ENCODE assay signal across 27 cellular contexts in genomic region chr11:27477243-27477642, GRCh38. TPM values are rescaled to one million over a fixed set of nuclear protein-coding genes. Genes with fewer than 3 reads are reported as not detected.
A peak's percentile ranks its signal among the peaks of the same experiment; 100 is the strongest.
DNase-seq lines count a peak whose midpoint lies in the region; ATAC-seq, FAIRE-seq and TF ChIP-seq lines count a peak whose summit lies in the region.
"Had no signal": no experiment of that assay in that cellular context is flagged by ENCODE, and none has a peak within 500 bp of the region (broad histone marks: within the 10 kb centered on the region; RNA-seq: fewer than 3 reads in every experiment).

No MANE protein-coding gene starts in this region.

- BruUV-seq in HepG2 (replicated peaks; lab: Mats Ljungman, UMichigan) (no TSS peak), K562 (replicated peaks; lab: Mats Ljungman, UMichigan) (no TSS peak)

- no peak overlapping the region for H4K12ac ChIP-seq in trophoblast cell (ENCODE audit: low read depth, low read length)

- CTCF ChIA-PET in HepG2 (lab: Yijun Ruan, JAX; ENCODE audit: low intra/inter-chr PET ratio, low total read pairs), result no interaction called here
- CTCF ChIA-PET in K562 (lab: Yijun Ruan, JAX; ENCODE audit: low intra/inter-chr PET ratio), result no interaction called here

- no peak for TF ChIP-seq POLR2A in HepG2 (IDR thresholded peaks at IDR 0.05; ENCODE audit: insufficient read depth in 1 of 2, low read depth in 2 of 2, low read length in 2 of 2)
- TF ChIP-seq POLR2A in right lobe of liver (IDR thresholded peaks at IDR 0.05), result no peak
- TF ChIP-seq POLR2A in K562 (conservative IDR thresholded peaks at IDR 0.05), result no peak

- H2BK5ac ChIP-seq in trophoblast cell (ENCODE audit: low read depth, low read length, poor library complexity), result no peak overlapping the region

- peaks cover 13% of the 10 kb centered on the region for H3K27me3 Mint-ChIP-seq in T-helper 17 cell
- H3K27me3 Mint-ChIP-seq: CD4-positive, alpha-beta T cell had no signal

- peaks cover 4% of the 10 kb centered on the region for H3K4me1 Mint-ChIP-seq in T-helper 17 cell

- DNase-seq in HepG2 (ENCODE audit: low spot score) (no peak), right lobe of liver (no peak), T-helper 17 cell (no peak), K562 (ENCODE audit: extremely low read depth in 1 of 4, low spot score in 3 of 4) (no peak), trophoblast cell (no peak), HPDE6-E6E7 (ENCODE audit: extremely low spot score) (no peak)
- DNase-seq: 8988T; ACHN; AML-193; BE2C; CD4-positive, alpha-beta T cell; CD8-positive, alpha-beta memory T cell; DMS 273 treated with DMSO at 0.1 percent for 48 hours; DMS79; EL; GDM1; GM23248; H7; HFFc6 had no signal

- H2BK12ac ChIP-seq in trophoblast cell (ENCODE audit: low read length), result no peak overlapping the region

- no peak for TF ChIP-seq EP300 in HepG2 (IDR thresholded peaks at IDR 0.05; ENCODE audit: low read depth in 2 of 2, low read length in 2 of 2)
- no peak for TF ChIP-seq EP300 in HepG2 (CRISPR knock-in tag; IDR thresholded peaks at IDR 0.05; ENCODE audit: borderline replicate concordance)
- TF ChIP-seq EP300 in K562 (IDR thresholded peaks at IDR 0.05; ENCODE audit: low read length), result no peak

- no peak overlapping the region for H3K4ac ChIP-seq in trophoblast cell (ENCODE audit: low read depth, low read length)

- H2AFZ ChIP-seq in HepG2 (ENCODE audit: low read length), result no peak overlapping the region
- no peak overlapping the region for H2AFZ ChIP-seq in K562 (ENCODE audit: low read depth, low read length)
- H2AFZ ChIP-seq in trophoblast cell (ENCODE audit: insufficient read depth, low read length, poor library complexity), result no peak overlapping the region
- H2AFZ ChIP-seq: GM23248 had no signal

- H3K79me2 ChIP-seq in HepG2 (ENCODE audit: insufficient read depth, low read length) (peaks cover 15% of the 10 kb centered on the region), K562 (ENCODE audit: control insufficient read depth, insufficient read depth, low read length) (no peaks in the 10 kb centered on the region), trophoblast cell (ENCODE audit: control insufficient read depth, insufficient read depth, low read length, poor library complexity) (peaks cover 1% of the 10 kb centered on the region)

- H3K18ac ChIP-seq in trophoblast cell (ENCODE audit: low read length), result no peak overlapping the region

- peak overlapping the region; percentile 24 for H3K27ac Mint-ChIP-seq in T-helper 17 cell
- H3K27ac Mint-ChIP-seq: CD14-positive monocyte; CD4-positive, alpha-beta T cell; CD8-positive, alpha-beta memory T cell; HFFc6 had no signal

- H3K4me2 ChIP-seq in HepG2 (ENCODE audit: low read depth, low read length) (no peak overlapping the region), K562 (ENCODE audit: insufficient read depth, low read length) (no peak overlapping the region), trophoblast cell (ENCODE audit: low read length) (no peak overlapping the region)
- H3K4me2 ChIP-seq: A549; BLaER1 treated with 17β-estradiol and CSF1 and Interleukin-3, amounts not matched to agents 10 nM and 100 nM had no signal

- no peak overlapping the region for H3K9ac ChIP-seq in HepG2 (ENCODE audit: insufficient read depth, low read depth, low read length)
- H3K9ac ChIP-seq in K562 (ENCODE audit: insufficient read depth in 1 of 2, low read depth in 2 of 2, low read length in 2 of 2), result no peak overlapping the region
- H3K9ac ChIP-seq in trophoblast cell (ENCODE audit: low read length), result no peak overlapping the region
- H3K9ac ChIP-seq: BLaER1 treated with 17β-estradiol and CSF1 and Interleukin-3, amounts not matched to agents 10 nM and 100 nM; GM23248 had no signal

- no peak overlapping the region for H3K14ac ChIP-seq in trophoblast cell (ENCODE audit: low read length)

- H4K20me1 ChIP-seq in HepG2 (ENCODE audit: insufficient read depth, low read length) (no peaks in the 10 kb centered on the region), K562 (replicated peaks; ENCODE audit: control insufficient read depth, insufficient read depth, low read length) (no peaks in the 10 kb centered on the region)
- H4K20me1 ChIP-seq: BLaER1 treated with 17β-estradiol and CSF1 and Interleukin-3, amounts not matched to agents 10 nM and 100 nM had no signal

- H3K9me3 ChIP-seq in HepG2 (ENCODE audit: low read length) (no peaks in the 10 kb centered on the region), right lobe of liver (no peaks in the 10 kb centered on the region), T-helper 17 cell (ENCODE audit: control insufficient read depth, low read length, poor library complexity, severe bottlenecking) (no peaks in the 10 kb centered on the region), K562 (replicated peaks; ENCODE audit: control insufficient read depth, insufficient read depth, low read depth, low read length) (no peaks in the 10 kb centered on the region), trophoblast cell (ENCODE audit: insufficient read depth, low read depth, low read length) (no peaks in the 10 kb centered on the region)
- H3K9me3 ChIP-seq: A549; BE2C; BLaER1 treated with 17β-estradiol and CSF1 and Interleukin-3, amounts not matched to agents 10 nM and 100 nM had no signal

- no peak overlapping the region for H3K27ac ChIP-seq in HepG2 (ENCODE audit: extremely low read length, insufficient read depth, low read length)
- H3K27ac ChIP-seq in right lobe of liver, result no peak overlapping the region
- no peak overlapping the region for H3K27ac ChIP-seq in K562 (ENCODE audit: extremely low read depth, low read depth, low read length)
- no peak overlapping the region for H3K27ac ChIP-seq in trophoblast cell (ENCODE audit: low read depth, low read length)
- H3K27ac ChIP-seq: A549; BLaER1 treated with 17β-estradiol and CSF1 and Interleukin-3, amounts not matched to agents 10 nM and 100 nM; GM23248 had no signal

- ATAC-seq in HepG2 (no peak), right lobe of liver (no peak), T-helper 17 cell (no peak), K562 (no peak)
- ATAC-seq: A549, GM12878, HCT116 had no signal

- H3K27me3 ChIP-seq in HepG2 (ENCODE audit: control insufficient read depth in 1 of 2, insufficient read depth in 2 of 2, low read length in 2 of 2), result no peaks in the 10 kb centered on the region; a peak in 1 of 5 replicates
- no peaks in the 10 kb centered on the region for H3K27me3 ChIP-seq in right lobe of liver
- no peaks in the 10 kb centered on the region for H3K27me3 ChIP-seq in K562 (ENCODE audit: control insufficient read depth in 2 of 2, insufficient read depth in 2 of 2, low read length in 2 of 2)
- H3K27me3 ChIP-seq in trophoblast cell (ENCODE audit: insufficient read depth, low read length), result no peaks in the 10 kb centered on the region
- H3K27me3 ChIP-seq: BE2C had no signal

- H3K79me1 ChIP-seq in trophoblast cell (ENCODE audit: low read length), result peaks cover 3% of the 10 kb centered on the region

- no peak overlapping the region for H4K91ac ChIP-seq in trophoblast cell (ENCODE audit: low read depth, low read length)

- in situ Hi-C loops in HepG2 (cut with HindIII; ENCODE audit: extremely low pct_ligation_motif_present, low pct_unique_long_range_greater_than_20kb) (loop anchor here (25.0 kb wide), 1 partner anchor 715 kb away; no protein-coding TSS in a partner anchor), K562 (cut with MboI) (loop anchor here (25.0 kb wide), 2 partner anchors 715 to 1190 kb away; no protein-coding TSS in a partner anchor)

- H3K36me3 ChIP-seq in HepG2 (replicated peaks in 1 of 2; ENCODE audit: control insufficient read depth in 1 of 2, insufficient read depth in 2 of 2, low read length in 2 of 2) (no peaks in the 10 kb centered on the region), right lobe of liver (no peaks in the 10 kb centered on the region), K562 (ENCODE audit: control insufficient read depth, insufficient read depth, low read length) (no peaks in the 10 kb centered on the region), trophoblast cell (ENCODE audit: control insufficient read depth in 1 of 2, insufficient read depth in 2 of 2, low read length in 2 of 2) (no peaks in the 10 kb centered on the region)
- H3K36me3 ChIP-seq: BE2C; BLaER1 treated with 17β-estradiol and CSF1 and Interleukin-3, amounts not matched to agents 10 nM and 100 nM had no signal

- POLR2A ChIA-PET in HepG2 (lab: Yijun Ruan, JAX) (interaction anchor here (0.6 kb wide), 1 partner anchor 9 kb away, joined by 3 read pairs; no protein-coding TSS in a partner anchor), K562 (lab: Yijun Ruan, JAX) (interaction anchor here (0.6 kb wide), 1 partner anchor 279 kb away, joined by 3 read pairs; no protein-coding TSS in a partner anchor)

- FAIRE-seq in HepG2 (lab: Jason Lieb, UNC) (no peak), K562 (lab: Jason Lieb, UNC) (no peak)
- FAIRE-seq: A549, D721Med, GM12878, GM19239, H1 had no signal

- no peak overlapping the region for H3K23ac ChIP-seq in trophoblast cell (ENCODE audit: low read length)

- no peak overlapping the region for H4K8ac ChIP-seq in trophoblast cell (ENCODE audit: low read depth, low read length)

- TF ChIP-seq CTCF in HepG2 (CRISPR knock-in tag; IDR thresholded peaks at IDR 0.05) (no peak), right lobe of liver (IDR thresholded peaks at IDR 0.05) (no peak), K562 (IDR thresholded peaks at IDR 0.05 in 2 of 3, conservative IDR thresholded peaks at IDR 0.05 in 1 of 3; ENCODE audit: insufficient read depth in 2 of 3, low read depth in 1 of 3, low read length in 3 of 3) (no peak)

- H3K4me1 ChIP-seq in HepG2 (ENCODE audit: insufficient read depth, low read length) (peaks cover 38% of the 10 kb centered on the region), right lobe of liver (peaks cover 0 to 6% (median 0%) of the 10 kb centered on the region in 4 donors), K562 (replicated peaks in 1 of 2; ENCODE audit: control insufficient read depth in 2 of 2, insufficient read depth in 2 of 2, low read length in 2 of 2) (peaks cover 6 to 7% of the 10 kb centered on the region in 2 experiments; a peak in 3 of 5 replicates), trophoblast cell (ENCODE audit: control insufficient read depth in 1 of 2, insufficient read depth in 2 of 2, low read length in 2 of 2) (peaks cover 3% of the 10 kb centered on the region in 2 experiments)
- H3K4me1 ChIP-seq: BE2C; BLaER1 treated with 17β-estradiol and CSF1 and Interleukin-3, amounts not matched to agents 10 nM and 100 nM had no signal

- TF ChIP-seq RAD21 in HepG2 (CRISPR knock-in tag; IDR thresholded peaks at IDR 0.05) (no peak), K562 (CRISPR knock-in tag; conservative IDR thresholded peaks at IDR 0.05 in 1 of 2, IDR thresholded peaks at IDR 0.05 in 1 of 2) (no peak)

- peaks cover 3% of the 10 kb centered on the region for H3K36me3 Mint-ChIP-seq in T-helper 17 cell (ENCODE audit: low read depth)

- no peak overlapping the region for H2BK120ac ChIP-seq in trophoblast cell (ENCODE audit: insufficient read depth, low read length, poor library complexity)

- no peak overlapping the region for H3K4me3 ChIP-seq in HepG2 (replicated peaks in 1 of 3; ENCODE audit: insufficient read depth in 1 of 3, low read depth in 2 of 3, low read length in 3 of 3)
- no peak overlapping the region for H3K4me3 ChIP-seq in right lobe of liver
- H3K4me3 ChIP-seq in K562, result no peak overlapping the region
- no peak overlapping the region for H3K4me3 ChIP-seq in trophoblast cell (ENCODE audit: low read depth, low read length)
- H3K4me3 ChIP-seq: A549; BLaER1 treated with 17β-estradiol and CSF1 and Interleukin-3, amounts not matched to agents 10 nM and 100 nM; GM12878; GM23248 had no signal

- H3K9me1 ChIP-seq in K562 (ENCODE audit: control insufficient read depth, insufficient read depth, low read length), result no peaks in the 10 kb centered on the region

- intact Hi-C loops in HepG2 (cut with micrococcal nuclease; ENCODE audit: unreplicated experiment), result no loop called here
- intact Hi-C loops in right lobe of liver (cut with DNase I), result loop anchor here in 1 of 2 donors (10.0 kb wide), 1 partner anchor 172 kb away; no protein-coding TSS in a partner anchor
- intact Hi-C loops in K562 (cut with micrococcal nuclease), result no loop called here

- peak overlapping the region; percentile 36 for H3K4me3 Mint-ChIP-seq in T-helper 17 cell
- H3K4me3 Mint-ChIP-seq: CD14-positive monocyte; CD4-positive, alpha-beta T cell; HFFc6 had no signal

- no peak overlapping the region for H2AK5ac ChIP-seq in trophoblast cell (ENCODE audit: low read length)

RNA-seq across cellular contexts. Expression of gene LGR4, which starts 4.7 kb away (rescaled TPM):
- total RNA-seq in HepG2 (2016; rRNA removed; fragmentation: Illumina TruSeq; extraction: Trizol), result 51.4 and 68.7 TPM in 2 replicates
- total RNA-seq in HepG2 (2016; cell fraction: cytosol; rRNA removed; fragmentation: Illumina TruSeq; extraction: Trizol; ENCODE audit: low read depth), result 8.1 and 10.5 TPM in 2 replicates
- total RNA-seq in HepG2 (2016; cell fraction: insoluble cytoplasmic fraction; rRNA removed; fragmentation: Illumina TruSeq; extraction: Trizol), result 51.6 and 65.3 TPM in 2 replicates
- 23.6 and 26.4 TPM in 2 replicates for total RNA-seq in HepG2 (2016; cell fraction: membrane; rRNA removed; fragmentation: Illumina TruSeq; extraction: Trizol)
- total RNA-seq in HepG2 (2016; cell fraction: nucleus; rRNA removed; fragmentation: Illumina TruSeq; extraction: Trizol), result 111 and 112 TPM in 2 replicates
- 42.1 and 43.8 TPM in 2 replicates for polyA plus RNA-seq in HepG2 (2011; rRNA removed)
- polyA plus RNA-seq in HepG2 (2011; cell fraction: cytosol; rRNA removed), result 21.7 and 35.6 TPM in 2 replicates
- polyA plus RNA-seq in HepG2 (2011; cell fraction: nucleus; rRNA removed), result 35.4 and 41.4 TPM in 2 replicates
- 45.1 and 63.2 TPM in 2 replicates for polyA plus RNA-seq in HepG2 (2012)
- 1.6 TPM in 2 replicates for polyA plus RNA-seq in HepG2 (2016; cell fraction: cytosol; fragmentation: Illumina TruSeq; extraction: Trizol; ENCODE audit: low read depth)
- 39.9 and 43.3 TPM in 2 replicates for polyA plus RNA-seq in HepG2 (2016; cell fraction: insoluble cytoplasmic fraction; fragmentation: Illumina TruSeq; extraction: Trizol; ENCODE audit: low read depth)
- polyA plus RNA-seq in HepG2 (2016; cell fraction: membrane; fragmentation: Illumina TruSeq; extraction: Trizol; ENCODE audit: low read depth), result 7.6 and 7.9 TPM in 2 replicates
- polyA plus RNA-seq in HepG2 (2016; cell fraction: nucleus; fragmentation: Illumina TruSeq; extraction: Trizol; ENCODE audit: insufficient read depth, low read depth), result 106 and 117 TPM in 2 replicates
- 187 and 243 TPM in 2 replicates for polyA minus RNA-seq in HepG2 (2011; rRNA and poly(A)+ RNA removed; ENCODE audit: low replicate concordance)
- polyA minus RNA-seq in HepG2 (2011; cell fraction: cytosol; rRNA and poly(A)+ RNA removed), result 60.2 and 70.2 TPM in 2 replicates
- 201 and 210 TPM in 2 replicates for polyA minus RNA-seq in HepG2 (2011; cell fraction: nucleus; rRNA and poly(A)+ RNA removed)
- 10 to 100 TPM; 32.5 to 46.3 (median 44.1) TPM for total RNA-seq in right lobe of liver
- under 1 TPM; 0.39 to 0.94 TPM for total RNA-seq in T-helper 17 cell
- total RNA-seq in K562 (2011; cell fraction: chromatin; rRNA removed; ENCODE audit: low replicate concordance), result 23.3 and 49.2 TPM in 2 replicates
- 11.5 and 15.8 TPM in 2 replicates for total RNA-seq in K562 (2011; cell fraction: nucleolus; rRNA removed)
- total RNA-seq in K562 (2011; cell fraction: nucleoplasm; rRNA removed), result 23.7 and 31.5 TPM in 2 replicates
- 3.1 and 3.8 TPM in 2 replicates for total RNA-seq in K562 (2014; rRNA removed)
- 6.4 and 7.3 TPM in 2 replicates for total RNA-seq in K562 (2014; rRNA removed; fragmentation: Illumina TruSeq; extraction: Trizol)
- 6.4 and 9.5 TPM in 2 replicates for total RNA-seq in K562 (2015; rRNA removed; fragmentation: Illumina TruSeq; extraction: Trizol)
- total RNA-seq in K562 (2021), result 4.7 and 5.8 TPM in 2 replicates
- polyA plus RNA-seq in K562 (2011; rRNA removed), result 10.1 and 10.8 TPM in 2 replicates
- 2.8 and 5.6 TPM in 2 replicates for polyA plus RNA-seq in K562 (2011; cell fraction: cytosol; rRNA removed)
- 12.8 and 22.2 TPM in 2 replicates for polyA plus RNA-seq in K562 (2011; cell fraction: nucleus; rRNA removed)
- 3.6 and 4.1 TPM in 2 replicates for polyA plus RNA-seq in K562 (2012)
- polyA plus RNA-seq in K562 (2014; fragmentation: Illumina TruSeq; extraction: Trizol), result 3.7 and 5.9 TPM in 2 replicates
- 1 to 10 TPM in 1 of 2 experiments, under 1 TPM in 1; 0.94 to 1.7 TPM for polyA plus RNA-seq in K562 (2014; fragmentation: Nextera tagmentation; extraction: Ambion mirVana)
- 2.5 and 3.7 TPM in 2 replicates for polyA plus RNA-seq in K562 (2014; rRNA removed)
- 16.6 and 32.2 TPM in 2 replicates for polyA minus RNA-seq in K562 (2011; rRNA and poly(A)+ RNA removed)
- polyA minus RNA-seq in K562 (2011; cell fraction: cytosol; rRNA and poly(A)+ RNA removed), result 7.6 and 8.6 TPM in 2 replicates
- polyA minus RNA-seq in K562 (2011; cell fraction: nucleus; rRNA and poly(A)+ RNA removed), result 18.0 and 44.5 TPM in 2 replicates
- polyA plus RNA-seq in trophoblast cell (2013), result 56.6 and 59.1 TPM in 2 replicates

RNA-seq across cellular contexts. Expression of gene LIN7C, which starts 29.3 kb away (rescaled TPM):
- total RNA-seq in HepG2 (2016; rRNA removed; fragmentation: Illumina TruSeq; extraction: Trizol), result 37.2 and 65.8 TPM in 2 replicates
- total RNA-seq in HepG2 (2016; cell fraction: cytosol; rRNA removed; fragmentation: Illumina TruSeq; extraction: Trizol; ENCODE audit: low read depth), result 2.5 and 2.7 TPM in 2 replicates
- total RNA-seq in HepG2 (2016; cell fraction: insoluble cytoplasmic fraction; rRNA removed; fragmentation: Illumina TruSeq; extraction: Trizol), result 38.6 and 65.0 TPM in 2 replicates
- 15.9 and 19.0 TPM in 2 replicates for total RNA-seq in HepG2 (2016; cell fraction: membrane; rRNA removed; fragmentation: Illumina TruSeq; extraction: Trizol)
- total RNA-seq in HepG2 (2016; cell fraction: nucleus; rRNA removed; fragmentation: Illumina TruSeq; extraction: Trizol), result 24.0 and 25.6 TPM in 2 replicates
- polyA plus RNA-seq in HepG2 (2011; rRNA removed), result 12.7 and 14.8 TPM in 2 replicates
- polyA plus RNA-seq in HepG2 (2011; cell fraction: cytosol; rRNA removed), result 7.8 and 14.4 TPM in 2 replicates
- polyA plus RNA-seq in HepG2 (2011; cell fraction: nucleus; rRNA removed), result 4.2 and 7.4 TPM in 2 replicates
- 10.3 and 13.4 TPM in 2 replicates for polyA plus RNA-seq in HepG2 (2012)
- polyA plus RNA-seq in HepG2 (2016; cell fraction: cytosol; fragmentation: Illumina TruSeq; extraction: Trizol; ENCODE audit: low read depth), result 0.89 and 0.90 TPM in 2 replicates
- polyA plus RNA-seq in HepG2 (2016; cell fraction: insoluble cytoplasmic fraction; fragmentation: Illumina TruSeq; extraction: Trizol; ENCODE audit: low read depth), result 27.1 and 30.5 TPM in 2 replicates
- polyA plus RNA-seq in HepG2 (2016; cell fraction: membrane; fragmentation: Illumina TruSeq; extraction: Trizol; ENCODE audit: low read depth), result 4.4 and 4.8 TPM in 2 replicates
- 17.5 and 19.5 TPM in 2 replicates for polyA plus RNA-seq in HepG2 (2016; cell fraction: nucleus; fragmentation: Illumina TruSeq; extraction: Trizol; ENCODE audit: insufficient read depth, low read depth)
- 6.7 and 16.3 TPM in 2 replicates for polyA minus RNA-seq in HepG2 (2011; rRNA and poly(A)+ RNA removed; ENCODE audit: low replicate concordance)
- polyA minus RNA-seq in HepG2 (2011; cell fraction: cytosol; rRNA and poly(A)+ RNA removed), result 18.3 and 20.3 TPM in 2 replicates
- 29.6 and 31.1 TPM in 2 replicates for polyA minus RNA-seq in HepG2 (2011; cell fraction: nucleus; rRNA and poly(A)+ RNA removed)
- 10 to 100 TPM; 22.6 to 33.2 (median 27.1) TPM for total RNA-seq in right lobe of liver
- total RNA-seq in T-helper 17 cell, result 10 to 100 TPM; 20.4 to 20.9 TPM
- 3.3 and 11.8 TPM in 2 replicates for total RNA-seq in K562 (2011; cell fraction: chromatin; rRNA removed; ENCODE audit: low replicate concordance)
- total RNA-seq in K562 (2011; cell fraction: nucleolus; rRNA removed), result 2.7 and 3.2 TPM in 2 replicates
- 9.5 and 22.1 TPM in 2 replicates for total RNA-seq in K562 (2011; cell fraction: nucleoplasm; rRNA removed)
- 21.5 and 23.5 TPM in 2 replicates for total RNA-seq in K562 (2014; rRNA removed)
- 52.7 and 55.9 TPM in 2 replicates for total RNA-seq in K562 (2014; rRNA removed; fragmentation: Illumina TruSeq; extraction: Trizol)
- total RNA-seq in K562 (2015; rRNA removed; fragmentation: Illumina TruSeq; extraction: Trizol), result 37.4 and 41.4 TPM in 2 replicates
- 32.7 and 34.1 TPM in 2 replicates for total RNA-seq in K562 (2021)
- polyA plus RNA-seq in K562 (2011; rRNA removed), result 15.7 and 21.5 TPM in 2 replicates
- polyA plus RNA-seq in K562 (2011; cell fraction: cytosol; rRNA removed), result 7.6 and 15.1 TPM in 2 replicates
- 4.2 and 4.3 TPM in 2 replicates for polyA plus RNA-seq in K562 (2011; cell fraction: nucleus; rRNA removed)
- polyA plus RNA-seq in K562 (2012), result 5.3 and 6.8 TPM in 2 replicates
- polyA plus RNA-seq in K562 (2014; fragmentation: Illumina TruSeq; extraction: Trizol), result 8.8 and 10.8 TPM in 2 replicates
- 10 to 100 TPM; 20.0 to 48.1 TPM for polyA plus RNA-seq in K562 (2014; fragmentation: Nextera tagmentation; extraction: Ambion mirVana)
- 19.2 and 22.6 TPM in 2 replicates for polyA plus RNA-seq in K562 (2014; rRNA removed)
- 29.7 and 31.2 TPM in 2 replicates for polyA minus RNA-seq in K562 (2011; rRNA and poly(A)+ RNA removed)
- polyA minus RNA-seq in K562 (2011; cell fraction: cytosol; rRNA and poly(A)+ RNA removed), result 11.4 and 18.3 TPM in 2 replicates
- polyA minus RNA-seq in K562 (2011; cell fraction: nucleus; rRNA and poly(A)+ RNA removed), result 6.9 and 9.6 TPM in 2 replicates
- 15.4 and 15.9 TPM in 2 replicates for polyA plus RNA-seq in trophoblast cell (2013)

Comparison
In these comparisons a context has a peak if more than half of its experiments do, and no peak if none do; other contexts are left out.
1. Of the 241 proteins assayed by ChIP-seq in both HepG2 and K562: peak only in HepG2: none; only in K562: none; in both: ZNF121; in neither: 240.